13 cellular contexts compared by ENCODE assay signal in the genomic region with DNA sequence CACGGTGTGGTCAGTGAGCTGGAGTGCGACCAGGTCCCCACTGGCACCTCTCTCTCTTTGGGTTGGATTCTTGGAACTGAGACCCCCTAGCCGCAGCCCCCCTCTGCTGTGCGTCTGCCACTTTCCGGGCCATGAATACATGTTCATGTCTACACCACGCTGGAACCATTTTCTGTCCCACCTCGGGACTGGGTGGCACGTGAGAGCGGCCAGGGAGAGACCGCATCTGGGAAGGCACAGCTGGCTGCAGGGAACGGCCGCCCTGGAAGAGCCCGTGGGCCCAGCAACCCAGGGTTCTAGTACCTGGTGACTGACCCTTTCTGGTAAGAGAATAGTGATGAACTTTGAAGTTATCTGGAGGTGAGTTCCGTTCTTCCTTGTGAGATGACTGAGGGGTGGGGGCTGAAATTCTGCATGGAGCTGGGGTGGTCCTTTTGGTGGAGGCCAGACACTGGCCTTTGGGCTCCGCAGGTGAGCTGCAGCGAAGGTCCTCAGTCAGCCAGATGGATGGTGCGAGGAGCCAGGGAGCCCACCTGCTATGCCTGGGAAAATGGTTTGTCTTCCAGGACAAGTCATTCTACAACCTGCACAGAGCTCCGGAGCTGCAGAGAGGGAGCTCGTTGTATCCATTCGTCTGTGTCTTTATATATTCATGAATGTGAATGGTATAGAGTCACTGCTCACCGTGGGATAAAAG.
DNase-seq lines count a peak whose midpoint lies in the region; ATAC-seq and TF ChIP-seq lines count a peak whose summit lies in the region.
"Had no signal": no experiment of that assay in that cellular context is flagged by ENCODE, and none has a peak within 500 bp of the region (broad histone marks: within the 10 kb centered on the region; RNA-seq: fewer than 3 reads in every experiment).

No MANE protein-coding gene starts in this region.

- H3K4me1 ChIP-seq in testis = no peaks in the 10 kb centered on the region

- no peaks in the 10 kb centered on the region for H3K9me3 Mint-ChIP-seq in activated CD4-positive, alpha-beta memory T cell treated with anti-CD3 and anti-CD28 coated beads, Interleukin-2, amount 10 ng/mL, durations not matched to agents 7 days and 5 days
- no peaks in the 10 kb centered on the region for H3K9me3 Mint-ChIP-seq in activated CD4-positive, alpha-beta memory T cell treated with anti-CD3 and anti-CD28 coated beads for 36 hours
- peaks cover 29% of the 10 kb centered on the region for H3K9me3 Mint-ChIP-seq in nephron progenitor cell

- WGBS in testis, 2 donors = 70 to 75% methylated on average over 21 of the region's 21 CpGs

- H3K4me3 ChIP-seq in WERI-Rb-1 (ENCODE audit: low read depth, low read length) (no peak overlapping the region), testis (no peak overlapping the region)
- H3K4me3 ChIP-seq: BLaER1 treated with 17β-estradiol and CSF1 and Interleukin-3, amounts not matched to agents 10 nM and 100 nM had no signal

- H3K36me3 ChIP-seq in WERI-Rb-1 (no peaks in the 10 kb centered on the region), testis (ENCODE audit: low read depth, missing control alignments) (no peaks in the 10 kb centered on the region)
- H3K36me3 ChIP-seq: BLaER1 treated with 17β-estradiol and CSF1 and Interleukin-3, amounts not matched to agents 10 nM and 100 nM had no signal

- no peaks in the 10 kb centered on the region for H3K36me3 Mint-ChIP-seq in activated CD4-positive, alpha-beta memory T cell treated with anti-CD3 and anti-CD28 coated beads, Interleukin-2, amount 10 ng/mL, durations not matched to agents 7 days and 5 days (ENCODE audit: low read depth)
- no peaks in the 10 kb centered on the region for H3K36me3 Mint-ChIP-seq in activated CD4-positive, alpha-beta memory T cell treated with anti-CD3 and anti-CD28 coated beads for 36 hours
- peaks cover 8% of the 10 kb centered on the region for H3K36me3 Mint-ChIP-seq in nephron progenitor cell (ENCODE audit: low read depth)

- CTCF ChIA-PET in activated CD4-positive, alpha-beta memory T cell treated with anti-CD3 and anti-CD28 coated beads, Interleukin-2, amount 10 ng/mL, durations not matched to agents 7 days and 5 days (lab: Charles Lee) = no interaction called here
- CTCF ChIA-PET in activated CD4-positive, alpha-beta memory T cell treated with anti-CD3 and anti-CD28 coated beads for 36 hours (lab: Charles Lee) = no interaction called here

- H3K9me3 ChIP-seq in WERI-Rb-1 (ENCODE audit: severe bottlenecking) = no peaks in the 10 kb centered on the region
- H3K9me3 ChIP-seq in testis = no peaks in the 10 kb centered on the region

- no peak for TF ChIP-seq POLR2A in testis (IDR thresholded peaks at IDR 0.05)

- intact Hi-C loops in activated CD4-positive, alpha-beta memory T cell treated with anti-CD3 and anti-CD28 coated beads for 36 hours (cut with micrococcal nuclease) = no loop called here
- intact Hi-C loops in testis (cut with DNase I; ENCODE audit: low total_unique reads) = no loop called here

- no peak for TF ChIP-seq CTCF in WERI-Rb-1 (IDR thresholded peaks at IDR 0.05; ENCODE audit: low read depth, low read length)
- TF ChIP-seq CTCF in nephron progenitor cell (IDR thresholded peaks at IDR 0.05) = no peak
- no peak for TF ChIP-seq CTCF in testis (IDR thresholded peaks at IDR 0.05)

- peaks cover 12% of the 10 kb centered on the region for H3K27me3 Mint-ChIP-seq in activated CD4-positive, alpha-beta memory T cell treated with anti-CD3 and anti-CD28 coated beads, Interleukin-2, amount 10 ng/mL, durations not matched to agents 7 days and 5 days
- H3K27me3 Mint-ChIP-seq in activated CD4-positive, alpha-beta memory T cell treated with anti-CD3 and anti-CD28 coated beads for 36 hours = peaks cover 8% of the 10 kb centered on the region
- peaks cover 5% of the 10 kb centered on the region for H3K27me3 Mint-ChIP-seq in nephron progenitor cell (ENCODE audit: low read depth, poor library complexity)

- no peak overlapping the region for H3K27ac Mint-ChIP-seq in activated CD4-positive, alpha-beta memory T cell treated with anti-CD3 and anti-CD28 coated beads, Interleukin-2, amount 10 ng/mL, durations not matched to agents 7 days and 5 days
- H3K27ac Mint-ChIP-seq in activated CD4-positive, alpha-beta memory T cell treated with anti-CD3 and anti-CD28 coated beads for 36 hours = no peak overlapping the region
- peak overlapping the region; percentile 45 for H3K27ac Mint-ChIP-seq in nephron progenitor cell

- ATAC-seq in HG02870 (IDR thresholded peaks at IDR 0.05; ENCODE audit: unreplicated experiment) (no peak), GM19467 (IDR thresholded peaks at IDR 0.05; ENCODE audit: unreplicated experiment) (no peak)

- POLR2A ChIA-PET in activated CD4-positive, alpha-beta memory T cell treated with anti-CD3 and anti-CD28 coated beads, Interleukin-2, amount 10 ng/mL, durations not matched to agents 7 days and 5 days (lab: Charles Lee) = no interaction called here
- POLR2A ChIA-PET in activated CD4-positive, alpha-beta memory T cell treated with anti-CD3 and anti-CD28 coated beads for 36 hours (lab: Charles Lee) = no interaction called here

- no peaks in the 10 kb centered on the region for H3K4me1 Mint-ChIP-seq in activated CD4-positive, alpha-beta memory T cell treated with anti-CD3 and anti-CD28 coated beads, Interleukin-2, amount 10 ng/mL, durations not matched to agents 7 days and 5 days
- H3K4me1 Mint-ChIP-seq in activated CD4-positive, alpha-beta memory T cell treated with anti-CD3 and anti-CD28 coated beads for 36 hours (ENCODE audit: low read depth) = no peaks in the 10 kb centered on the region
- H3K4me1 Mint-ChIP-seq in nephron progenitor cell = peaks cover 32% of the 10 kb centered on the region

- H3K27ac ChIP-seq in WERI-Rb-1 = no peak overlapping the region
- no peak overlapping the region for H3K27ac ChIP-seq in testis
- H3K27ac ChIP-seq: BLaER1 treated with 17β-estradiol and CSF1 and Interleukin-3, amounts not matched to agents 10 nM and 100 nM had no signal

- H3K27me3 ChIP-seq in WERI-Rb-1 (ENCODE audit: insufficient read depth, low read depth, severe bottlenecking) (peaks cover 20% of the 10 kb centered on the region), testis (no peaks in the 10 kb centered on the region)

- H3K4me3 Mint-ChIP-seq in activated CD4-positive, alpha-beta memory T cell treated with anti-CD3 and anti-CD28 coated beads, Interleukin-2, amount 10 ng/mL, durations not matched to agents 7 days and 5 days = no peak overlapping the region
- H3K4me3 Mint-ChIP-seq in activated CD4-positive, alpha-beta memory T cell treated with anti-CD3 and anti-CD28 coated beads for 36 hours = no peak overlapping the region
- peak overlapping the region; percentile 15 for H3K4me3 Mint-ChIP-seq in nephron progenitor cell

- peak; percentile 7 for DNase-seq in activated CD4-positive, alpha-beta memory T cell treated with anti-CD3 and anti-CD28 coated beads, Interleukin-2, amount 10 ng/mL, durations not matched to agents 7 days and 5 days
- no peak for DNase-seq in activated CD4-positive, alpha-beta memory T cell treated with anti-CD3 and anti-CD28 coated beads for 36 hours
- DNase-seq in WERI-Rb-1 (peak; percentile 0), nephron progenitor cell (no peak), testis (peak; percentile 9)
- no peak for DNase-seq in stimulated activated CD4-positive, alpha-beta T cell treated with anti-CD3 and anti-CD28 coated beads, Interleukin-4, amount 100 ng/mL, for 4 hours
- DNase-seq: 8988T, NCI-H1417, NCI-H1930, NCI-H510A had no signal

Comparison
In these comparisons a context has a peak if more than half of its experiments do, and no peak if none do; other contexts are left out.
1. DNase-seq: peak in activated CD4-positive, alpha-beta memory T cell treated with anti-CD3 and anti-CD28 coated beads, Interleukin-2, amount 10 ng/mL, durations not matched to agents 7 days and 5 days (single experiment), WERI-Rb-1 (single experiment) and testis (single experiment); none in activated CD4-positive, alpha-beta memory T cell treated with anti-CD3 and anti-CD28 coated beads for 36 hours (single experiment), nephron progenitor cell (single experiment) and stimulated activated CD4-positive, alpha-beta T cell treated with anti-CD3 and anti-CD28 coated beads, Interleukin-4, amount 100 ng/mL, for 4 hours (0 of 2).